ENCODE assay signal across 8 cellular contexts in genomic region chr3:101513419-101513986, GRCh38. TPM values are rescaled to one million over a fixed set of nuclear protein-coding genes. Genes with fewer than 3 reads are reported as not detected.
DNase-seq lines count a peak whose midpoint lies in the region; ATAC-seq and TF ChIP-seq lines count a peak whose summit lies in the region.

No MANE protein-coding gene starts in this region.

- peak overlapping the region; percentile 72 for H3K4me3 ChIP-seq in HFF-Myc (replicated peaks; ENCODE audit: low read depth, low read length)
- peak overlapping the region; percentile 72 for H3K4me3 ChIP-seq in NT2/D1 (ENCODE audit: insufficient read length, low read depth)
- H3K4me3 ChIP-seq in lung: peak overlapping the region; percentile 40
- H3K4me3 ChIP-seq in uterus: peak overlapping the region; percentile 82 to 96

- TF ChIP-seq CTCF in HFF-Myc (IDR thresholded peaks at IDR 0.05; ENCODE audit: low read depth, low read length, missing control alignments) (no peak), chondrocyte (IDR thresholded peaks at IDR 0.05) (no peak), lung (IDR thresholded peaks at IDR 0.05; ENCODE audit: control extremely low read depth, extremely low read depth) (no peak), uterus (IDR thresholded peaks at IDR 0.05) (no peak)

- no peaks in the 10 kb centered on the region for H3K9me3 Mint-ChIP-seq in chondrocyte (ENCODE audit: low read depth)

- peak overlapping the region; percentile 80 for H3K9ac ChIP-seq in NT2/D1 (ENCODE audit: insufficient read length, low read depth)

- H3K27me3 Mint-ChIP-seq in chondrocyte (ENCODE audit: low read depth): peaks cover 10% of the 10 kb centered on the region

- no peak for TF ChIP-seq POLR2A in uterus (IDR thresholded peaks at IDR 0.05)

- intact Hi-C loops in uterus (cut with DNase I; ENCODE audit: low total_unique reads): no loop called here

- DNase-seq in NCI-H1694 treated with DMSO at 0.1 percent for 48 hours (lab: John Stamatoyannopoulos, UW): peak; percentile 78
- DNase-seq in NCI-H1694 (lab: John Stamatoyannopoulos, UW): no peak
- no peak for DNase-seq in HFF-Myc (ENCODE audit: extremely low read depth, low read depth)
- no peak for DNase-seq in NT2/D1 (ENCODE audit: low read depth, low spot score)
- DNase-seq in chondrocyte (ENCODE audit: low spot score): no peak
- DNase-seq in lung (ENCODE audit: low spot score): no peak
- no peak for DNase-seq in uterus
- DNase-seq in Ammon's horn (ENCODE audit: low spot score): no peak

- H3K27me3 ChIP-seq in NT2/D1 (ENCODE audit: insufficient read depth, insufficient read length) (no peaks in the 10 kb centered on the region), lung (ENCODE audit: control insufficient read depth, insufficient read depth) (no peaks in the 10 kb centered on the region), uterus (no peaks in the 10 kb centered on the region)

- ATAC-seq in lung (ENCODE audit: insufficient read depth, low FRiP score): peak; percentile 46

- H3K27ac ChIP-seq in lung (ENCODE audit: low read depth in 1 of 2, low read length in 1 of 2) (peak overlapping the region; percentile 88 to 94), uterus (peak overlapping the region; percentile 92 to 99)

- H3K36me3 Mint-ChIP-seq in chondrocyte (ENCODE audit: low read depth): peaks cover 2% of the 10 kb centered on the region

- 15 to 16% methylated on average over 12 of the region's 12 CpGs for WGBS in lung, 2 donors

- H3K9me3 ChIP-seq in NT2/D1 (ENCODE audit: insufficient read depth, low read length): no peaks in the 10 kb centered on the region
- H3K9me3 ChIP-seq in lung (ENCODE audit: control insufficient read depth in 2 of 2, insufficient read depth in 1 of 2, low read length in 1 of 2): no peaks in the 10 kb centered on the region
- no peaks in the 10 kb centered on the region for H3K9me3 ChIP-seq in uterus

- H3K4me3 Mint-ChIP-seq in chondrocyte (ENCODE audit: unreplicated experiment): peak overlapping the region; percentile 97

- H3K4me1 Mint-ChIP-seq in chondrocyte (ENCODE audit: low read depth): peaks cover 39% of the 10 kb centered on the region

- no peaks in the 10 kb centered on the region for H3K36me3 ChIP-seq in NT2/D1 (ENCODE audit: insufficient read depth, insufficient read length, low read length)
- H3K36me3 ChIP-seq in lung (ENCODE audit: control insufficient read depth in 2 of 2, insufficient read depth in 2 of 2, low read length in 2 of 2): no peaks in the 10 kb centered on the region
- no peaks in the 10 kb centered on the region for H3K36me3 ChIP-seq in uterus

- H3K4me1 ChIP-seq in NT2/D1 (ENCODE audit: insufficient read depth, insufficient read length) (no peaks in the 10 kb centered on the region), lung (ENCODE audit: control insufficient read depth in 2 of 2, insufficient read depth in 2 of 2, low read length in 2 of 2) (no peaks in the 10 kb centered on the region), uterus (peaks cover 0 to 9% of the 10 kb centered on the region in 2 donors)

- H3K27ac Mint-ChIP-seq in chondrocyte (ENCODE audit: unreplicated experiment): peak overlapping the region; percentile 99

RNA-seq across cellular contexts. Expression of gene SENP7, which starts 0.5 kb away (rescaled TPM):
- total RNA-seq in chondrocyte (15.7 to 20.6 TPM (median 17.2 TPM) in 3 replicates), lung (10 to 100 TPM; 12.8 to 73.9 TPM), uterus (100 to 1,000 TPM in 1 of 4 donors, 10 to 100 TPM in 3; 28.7 to 101 (median 41.1) TPM)
- 10 to 100 TPM in 1 of 2 donors, 1 to 10 TPM in 1; 6.0 to 10.8 TPM for polyA plus RNA-seq in lung

RNA-seq across cellular contexts. Expression of gene TRMT10C, which starts 48.2 kb away (rescaled TPM):
- total RNA-seq in chondrocyte: 12.8 to 17.6 TPM (median 17.0 TPM) in 3 replicates
- 10 to 100 TPM; 13.9 to 16.1 TPM for total RNA-seq in lung
- polyA plus RNA-seq in lung: 10 to 100 TPM; 15.1 to 17.0 TPM
- total RNA-seq in uterus: 10 to 100 TPM in 3 of 4 donors, 1 to 10 TPM in 1; 3.1 to 47.8 (median 16.7) TPM
